Comparison of ENCODE assay signal across 1 cellular context in genomic region chr14:22546722-22547071, GRCh38.
TF ChIP-seq lines count a peak whose summit lies in the region.

No MANE protein-coding gene starts in this region.

TF ChIP-seq in GM23338, 12 proteins besides CTCF, POLR2A, EP300 and RAD21 (continued from another document):
- TF ChIP-seq, protein P1, sequence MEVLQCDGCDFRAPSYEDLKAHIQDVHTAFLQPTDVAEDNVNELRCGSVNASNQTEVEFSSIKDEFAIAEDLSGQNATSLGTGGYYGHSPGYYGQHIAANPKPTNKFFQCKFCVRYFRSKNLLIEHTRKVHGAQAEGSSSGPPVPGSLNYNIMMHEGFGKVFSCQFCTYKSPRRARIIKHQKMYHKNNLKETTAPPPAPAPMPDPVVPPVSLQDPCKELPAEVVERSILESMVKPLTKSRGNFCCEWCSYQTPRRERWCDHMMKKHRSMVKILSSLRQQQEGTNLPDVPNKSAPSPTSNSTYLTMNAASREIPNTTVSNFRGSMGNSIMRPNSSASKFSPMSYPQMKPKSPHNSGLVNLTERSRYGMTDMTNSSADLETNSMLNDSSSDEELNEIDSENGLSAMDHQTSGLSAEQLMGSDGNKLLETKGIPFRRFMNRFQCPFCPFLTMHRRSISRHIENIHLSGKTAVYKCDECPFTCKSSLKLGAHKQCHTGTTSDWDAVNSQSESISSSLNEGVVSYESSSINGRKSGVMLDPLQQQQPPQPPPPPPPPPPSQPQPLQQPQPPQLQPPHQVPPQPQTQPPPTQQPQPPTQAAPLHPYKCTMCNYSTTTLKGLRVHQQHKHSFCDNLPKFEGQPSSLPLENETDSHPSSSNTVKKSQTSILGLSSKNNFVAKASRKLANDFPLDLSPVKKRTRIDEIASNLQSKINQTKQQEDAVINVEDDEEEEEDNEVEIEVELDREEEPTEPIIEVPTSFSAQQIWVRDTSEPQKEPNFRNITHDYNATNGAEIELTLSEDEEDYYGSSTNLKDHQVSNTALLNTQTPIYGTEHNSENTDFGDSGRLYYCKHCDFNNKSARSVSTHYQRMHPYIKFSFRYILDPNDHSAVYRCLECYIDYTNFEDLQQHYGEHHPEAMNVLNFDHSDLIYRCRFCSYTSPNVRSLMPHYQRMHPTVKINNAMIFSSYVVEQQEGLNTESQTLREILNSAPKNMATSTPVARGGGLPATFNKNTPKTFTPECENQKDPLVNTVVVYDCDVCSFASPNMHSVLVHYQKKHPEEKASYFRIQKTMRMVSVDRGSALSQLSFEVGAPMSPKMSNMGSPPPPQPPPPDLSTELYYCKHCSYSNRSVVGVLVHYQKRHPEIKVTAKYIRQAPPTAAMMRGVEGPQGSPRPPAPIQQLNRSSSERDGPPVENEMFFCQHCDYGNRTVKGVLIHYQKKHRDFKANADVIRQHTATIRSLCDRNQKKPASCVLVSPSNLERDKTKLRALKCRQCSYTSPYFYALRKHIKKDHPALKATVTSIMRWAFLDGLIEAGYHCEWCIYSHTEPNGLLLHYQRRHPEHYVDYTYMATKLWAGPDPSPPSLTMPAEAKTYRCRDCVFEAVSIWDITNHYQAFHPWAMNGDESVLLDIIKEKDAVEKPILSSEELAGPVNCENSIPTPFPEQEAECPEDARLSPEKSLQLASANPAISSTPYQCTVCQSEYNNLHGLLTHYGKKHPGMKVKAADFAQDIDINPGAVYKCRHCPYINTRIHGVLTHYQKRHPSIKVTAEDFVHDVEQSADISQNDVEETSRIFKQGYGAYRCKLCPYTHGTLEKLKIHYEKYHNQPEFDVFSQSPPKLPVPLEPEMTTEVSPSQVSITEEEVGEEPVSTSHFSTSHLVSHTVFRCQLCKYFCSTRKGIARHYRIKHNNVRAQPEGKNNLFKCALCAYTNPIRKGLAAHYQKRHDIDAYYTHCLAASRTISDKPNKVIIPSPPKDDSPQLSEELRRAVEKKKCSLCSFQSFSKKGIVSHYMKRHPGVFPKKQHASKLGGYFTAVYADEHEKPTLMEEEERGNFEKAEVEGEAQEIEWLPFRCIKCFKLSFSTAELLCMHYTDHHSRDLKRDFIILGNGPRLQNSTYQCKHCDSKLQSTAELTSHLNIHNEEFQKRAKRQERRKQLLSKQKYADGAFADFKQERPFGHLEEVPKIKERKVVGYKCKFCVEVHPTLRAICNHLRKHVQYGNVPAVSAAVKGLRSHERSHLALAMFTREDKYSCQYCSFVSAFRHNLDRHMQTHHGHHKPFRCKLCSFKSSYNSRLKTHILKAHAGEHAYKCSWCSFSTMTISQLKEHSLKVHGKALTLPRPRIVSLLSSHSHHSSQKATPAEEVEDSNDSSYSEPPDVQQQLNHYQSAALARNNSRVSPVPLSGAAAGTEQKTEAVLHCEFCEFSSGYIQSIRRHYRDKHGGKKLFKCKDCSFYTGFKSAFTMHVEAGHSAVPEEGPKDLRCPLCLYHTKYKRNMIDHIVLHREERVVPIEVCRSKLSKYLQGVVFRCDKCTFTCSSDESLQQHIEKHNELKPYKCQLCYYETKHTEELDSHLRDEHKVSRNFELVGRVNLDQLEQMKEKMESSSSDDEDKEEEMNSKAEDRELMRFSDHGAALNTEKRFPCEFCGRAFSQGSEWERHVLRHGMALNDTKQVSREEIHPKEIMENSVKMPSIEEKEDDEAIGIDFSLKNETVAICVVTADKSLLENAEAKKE (CRISPR knock-in tag; IDR thresholded peaks at IDR 0.05), result no peak
